In genomic region chr17:40358323-40359038, GRCh38 we compare ENCODE assay signal across 1 cellular context.
TF ChIP-seq lines count a peak whose summit lies in the region.

No MANE protein-coding gene starts in this region.

TF ChIP-seq in GM12878, 131 proteins besides CTCF, POLR2A, EP300 and RAD21 (continued from another document):
- no peak for TF ChIP-seq USF1 (IDR thresholded peaks at IDR 0.05; ENCODE audit: borderline replicate concordance, extremely low read length, insufficient read depth, low read depth, low read length)
- TF ChIP-seq, protein P1, sequence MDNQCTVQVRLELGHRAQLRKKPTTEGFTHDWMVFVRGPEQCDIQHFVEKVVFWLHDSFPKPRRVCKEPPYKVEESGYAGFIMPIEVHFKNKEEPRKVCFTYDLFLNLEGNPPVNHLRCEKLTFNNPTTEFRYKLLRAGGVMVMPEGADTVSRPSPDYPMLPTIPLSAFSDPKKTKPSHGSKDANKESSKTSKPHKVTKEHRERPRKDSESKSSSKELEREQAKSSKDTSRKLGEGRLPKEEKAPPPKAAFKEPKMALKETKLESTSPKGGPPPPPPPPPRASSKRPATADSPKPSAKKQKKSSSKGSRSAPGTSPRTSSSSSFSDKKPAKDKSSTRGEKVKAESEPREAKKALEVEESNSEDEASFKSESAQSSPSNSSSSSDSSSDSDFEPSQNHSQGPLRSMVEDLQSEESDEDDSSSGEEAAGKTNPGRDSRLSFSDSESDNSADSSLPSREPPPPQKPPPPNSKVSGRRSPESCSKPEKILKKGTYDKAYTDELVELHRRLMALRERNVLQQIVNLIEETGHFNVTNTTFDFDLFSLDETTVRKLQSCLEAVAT (IDR thresholded peaks at IDR 0.05), result no peak
- 0 out of 2 replicates have a peak, but pooled peaks have one; percentile 19 for TF ChIP-seq MTA2 (IDR thresholded peaks at IDR 0.05; ENCODE audit: low read depth)
- TF ChIP-seq IKZF2 (IDR thresholded peaks at IDR 0.05), result no peak
- TF ChIP-seq HDGF (IDR thresholded peaks at IDR 0.05), result peak; percentile 91
- no peak for TF ChIP-seq ASH2L (IDR thresholded peaks at IDR 0.05; ENCODE audit: borderline replicate concordance, low read depth)
- 0 out of 4 replicates have a peak, but pooled peaks of 1 of the 2 experiments have one; percentile 29 for TF ChIP-seq BHLHE40 (IDR thresholded peaks at IDR 0.05; ENCODE audit: borderline replicate concordance in 1 of 2, low read depth in 2 of 2, low read length in 1 of 2)
- TF ChIP-seq MXI1 (IDR thresholded peaks at IDR 0.05; ENCODE audit: low read depth, low read length), result no peak
- peak; percentile 16 for TF ChIP-seq SP1 (IDR thresholded peaks at IDR 0.05; ENCODE audit: low read depth, low read length)
- TF ChIP-seq RBBP5 (conservative IDR thresholded peaks at IDR 0.05), result no peak
- TF ChIP-seq, protein P2, sequence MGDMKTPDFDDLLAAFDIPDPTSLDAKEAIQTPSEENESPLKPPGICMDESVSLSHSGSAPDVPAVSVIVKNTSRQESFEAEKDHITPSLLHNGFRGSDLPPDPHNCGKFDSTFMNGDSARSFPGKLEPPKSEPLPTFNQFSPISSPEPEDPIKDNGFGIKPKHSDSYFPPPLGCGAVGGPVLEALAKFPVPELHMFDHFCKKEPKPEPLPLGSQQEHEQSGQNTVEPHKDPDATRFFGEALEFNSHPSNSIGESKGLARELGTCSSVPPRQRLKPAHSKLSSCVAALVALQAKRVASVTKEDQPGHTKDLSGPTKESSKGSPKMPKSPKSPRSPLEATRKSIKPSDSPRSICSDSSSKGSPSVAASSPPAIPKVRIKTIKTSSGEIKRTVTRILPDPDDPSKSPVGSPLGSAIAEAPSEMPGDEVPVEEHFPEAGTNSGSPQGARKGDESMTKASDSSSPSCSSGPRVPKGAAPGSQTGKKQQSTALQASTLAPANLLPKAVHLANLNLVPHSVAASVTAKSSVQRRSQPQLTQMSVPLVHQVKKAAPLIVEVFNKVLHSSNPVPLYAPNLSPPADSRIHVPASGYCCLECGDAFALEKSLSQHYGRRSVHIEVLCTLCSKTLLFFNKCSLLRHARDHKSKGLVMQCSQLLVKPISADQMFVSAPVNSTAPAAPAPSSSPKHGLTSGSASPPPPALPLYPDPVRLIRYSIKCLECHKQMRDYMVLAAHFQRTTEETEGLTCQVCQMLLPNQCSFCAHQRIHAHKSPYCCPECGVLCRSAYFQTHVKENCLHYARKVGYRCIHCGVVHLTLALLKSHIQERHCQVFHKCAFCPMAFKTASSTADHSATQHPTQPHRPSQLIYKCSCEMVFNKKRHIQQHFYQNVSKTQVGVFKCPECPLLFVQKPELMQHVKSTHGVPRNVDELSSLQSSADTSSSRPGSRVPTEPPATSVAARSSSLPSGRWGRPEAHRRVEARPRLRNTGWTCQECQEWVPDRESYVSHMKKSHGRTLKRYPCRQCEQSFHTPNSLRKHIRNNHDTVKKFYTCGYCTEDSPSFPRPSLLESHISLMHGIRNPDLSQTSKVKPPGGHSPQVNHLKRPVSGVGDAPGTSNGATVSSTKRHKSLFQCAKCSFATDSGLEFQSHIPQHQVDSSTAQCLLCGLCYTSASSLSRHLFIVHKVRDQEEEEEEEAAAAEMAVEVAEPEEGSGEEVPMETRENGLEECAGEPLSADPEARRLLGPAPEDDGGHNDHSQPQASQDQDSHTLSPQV (IDR thresholded peaks at IDR 0.05), result peak; percentile 60; the same call in 1 of the 2 replicates
- TF ChIP-seq GABPA (IDR thresholded peaks at IDR 0.05; ENCODE audit: low read depth), result no peak
- TF ChIP-seq TAF1 (IDR thresholded peaks at IDR 0.05; ENCODE audit: borderline replicate concordance, low read depth, low read length), result no peak
- TF ChIP-seq HCFC1 (IDR thresholded peaks at IDR 0.05; ENCODE audit: low read length), result no peak
- peak; percentile 85 for TF ChIP-seq NBN (IDR thresholded peaks at IDR 0.05)
- 0 out of 2 replicates have a peak, but pooled peaks have one; percentile 13 for TF ChIP-seq RAD51 (IDR thresholded peaks at IDR 0.05)
- no peak for TF ChIP-seq CHD2 (IDR thresholded peaks at IDR 0.05; ENCODE audit: borderline replicate concordance, low read depth, low read length)
- TF ChIP-seq TCF3 (IDR thresholded peaks at IDR 0.05; ENCODE audit: borderline replicate concordance, insufficient read depth, low read depth, low read length), result no peak
- peak; percentile 34 for TF ChIP-seq E4F1 (IDR thresholded peaks at IDR 0.05; ENCODE audit: borderline replicate concordance, partially characterized antibody)
- no peak for TF ChIP-seq NR2C2 (IDR thresholded peaks at IDR 0.05; ENCODE audit: borderline replicate concordance, control insufficient read depth, insufficient read length, low read depth)
- no peak for TF ChIP-seq CBX5 (IDR thresholded peaks at IDR 0.05; ENCODE audit: low read depth)
- TF ChIP-seq TCF7 (IDR thresholded peaks at IDR 0.05; ENCODE audit: borderline replicate concordance), result no peak
- TF ChIP-seq ZNF217 (IDR thresholded peaks at IDR 0.05), result no peak
- TF ChIP-seq RUNX3 (IDR thresholded peaks at IDR 0.05; ENCODE audit: low read length), result peak; percentile 30; the same call in 1 of the 2 replicates
- TF ChIP-seq IKZF1 (conservative IDR thresholded peaks at IDR 0.05), result no peak
- TF ChIP-seq MEF2B (IDR thresholded peaks at IDR 0.05; ENCODE audit: partially characterized antibody, poor library complexity, severe bottlenecking), result no peak
- TF ChIP-seq POU2F2 (IDR thresholded peaks at IDR 0.05; ENCODE audit: borderline replicate concordance, low read depth, low read length), result 0 out of 3 replicates have a peak, but pooled peaks have one; percentile 24
- 0 out of 2 replicates have a peak, but pooled peaks have one; percentile 74 for TF ChIP-seq YBX1 (IDR thresholded peaks at IDR 0.05)
- TF ChIP-seq CHD1 (IDR thresholded peaks at IDR 0.05; ENCODE audit: low read depth, low read length), result no peak
- TF ChIP-seq SKIL (IDR thresholded peaks at IDR 0.05; ENCODE audit: low read depth, poor library complexity, severe bottlenecking), result peak; percentile 51
- peak; percentile 53; the same call in 1 of the 2 replicates for TF ChIP-seq SMARCA5 (IDR thresholded peaks at IDR 0.05)
- TF ChIP-seq SMC3 (IDR thresholded peaks at IDR 0.05; ENCODE audit: borderline replicate concordance, low read length), result peak; percentile 95
- peak; percentile 74; the same call in 1 of the 2 replicates for TF ChIP-seq YY1 (IDR thresholded peaks at IDR 0.05; ENCODE audit: low read depth, low read length)
TF ChIP-seq in GM12878: peak in this region for 15.
